Comparison of ENCODE assay signal across 8 cellular contexts in genomic region chr6:28863607-28864320, GRCh38.
DNase-seq lines count a peak whose midpoint lies in the region; ATAC-seq and TF ChIP-seq lines count a peak whose summit lies in the region.

No MANE protein-coding gene starts in this region.

- H3K27me3 ChIP-seq in AG04450 (ENCODE audit: control insufficient read depth, insufficient read depth, low read length) (no peaks in the 10 kb centered on the region), right cardiac atrium (ENCODE audit: control insufficient read depth, insufficient read depth) (no peaks in the 10 kb centered on the region), prostate gland (replicated peaks; ENCODE audit: insufficient read depth) (no peaks in the 10 kb centered on the region), upper lobe of left lung (no peaks in the 10 kb centered on the region)

- TF ChIP-seq POLR2A in prostate gland (IDR thresholded peaks at IDR 0.05) (no peak), upper lobe of left lung (IDR thresholded peaks at IDR 0.05) (peak in 1 of 4 donors; percentile 27)

- H3K27ac ChIP-seq in AG04450 (ENCODE audit: low read depth, low read length): peak overlapping the region; percentile 47
- H3K27ac ChIP-seq in angular gyrus (ENCODE audit: low read depth, low read length): peak overlapping the region; percentile 8
- H3K27ac ChIP-seq in right cardiac atrium (ENCODE audit: low read length): no peak overlapping the region
- H3K27ac ChIP-seq in prostate gland: peak overlapping the region; percentile 75 to 76
- H3K27ac ChIP-seq in upper lobe of left lung: peak overlapping the region; percentile 14 to 70 (median 56)

- POLR2A ChIA-PET in AG04450 (lab: Yijun Ruan, JAX): interaction anchor here (0.7 to 1.4 kb wide), 2 partner anchors 26 to 32 kb away, joined by 3 to 4 read pairs; no protein-coding TSS in a partner anchor

- peaks cover 2% of the 10 kb centered on the region; the same call in 1 of the 2 replicates for H3K9me3 ChIP-seq in AG04450 (ENCODE audit: control insufficient read depth, insufficient read depth, low read length)
- H3K9me3 ChIP-seq in right cardiac atrium (ENCODE audit: control insufficient read depth, low read length): no peaks in the 10 kb centered on the region
- no peaks in the 10 kb centered on the region for H3K9me3 ChIP-seq in prostate gland
- no peaks in the 10 kb centered on the region for H3K9me3 ChIP-seq in upper lobe of left lung

- H3K27me3 Mint-ChIP-seq in T-helper 1 cell treated with Interleukin-12 subunit alpha and Interleukin-12 subunit beta and Interleukin-4 antibody, amounts not matched to agents 30 μg/mL and 1 μg/mL, for 36 hours (ENCODE audit: low read depth): peaks cover 18% of the 10 kb centered on the region

- WGBS in right cardiac atrium: under 1% methylated on average over 47 of the region's 47 CpGs
- 2% methylated on average over 47 of the region's 47 CpGs for WGBS in prostate gland
- 1% methylated on average over 39 to 47 of the region's 47 CpGs for WGBS in upper lobe of left lung, 2 donors

- peaks cover 18% of the 10 kb centered on the region for H3K9me3 Mint-ChIP-seq in T-helper 1 cell treated with Interleukin-12 subunit alpha and Interleukin-12 subunit beta and Interleukin-4 antibody, amounts not matched to agents 30 μg/mL and 1 μg/mL, for 36 hours

- intact Hi-C loops in right cardiac atrium (cut with DNase I): loop anchor here in 2 of 4 donors (1.0 to 10.0 kb wide), 2 partner anchors 33 to 81 kb away; no protein-coding TSS in a partner anchor
- intact Hi-C loops in prostate gland (cut with DNase I): no loop called here

- H3K4me3 ChIP-seq in AG04450 (ENCODE audit: low read depth, low read length): peak overlapping the region; percentile 84
- peak overlapping the region; percentile 78 for H3K4me3 ChIP-seq in right cardiac atrium (ENCODE audit: low read length)
- peak overlapping the region; percentile 55 to 56 for H3K4me3 ChIP-seq in prostate gland
- peak overlapping the region; percentile 50 to 76 (median 64) for H3K4me3 ChIP-seq in upper lobe of left lung

- TF ChIP-seq CTCF in AG04450 (IDR thresholded peaks at IDR 0.05; ENCODE audit: low read depth, low read length) (no peak), GM20000 (IDR thresholded peaks at IDR 0.05; ENCODE audit: extremely low read depth, missing control alignments) (no peak), prostate gland (IDR thresholded peaks at IDR 0.05) (peak in 2 of 4 experiments; percentile 8 to 24), upper lobe of left lung (IDR thresholded peaks at IDR 0.05) (no peak)

- CTCF ChIA-PET in AG04450 (lab: Charles Lee): interaction anchor here (0.9 to 3.1 kb wide), 3 partner anchors 24 to 119 kb away, joined by 3 to 20 read pairs (median 6); no protein-coding TSS in a partner anchor

- H3K4me1 Mint-ChIP-seq in T-helper 1 cell treated with Interleukin-12 subunit alpha and Interleukin-12 subunit beta and Interleukin-4 antibody, amounts not matched to agents 30 μg/mL and 1 μg/mL, for 36 hours (ENCODE audit: low read depth): peaks cover 35% of the 10 kb centered on the region

- peak; percentile 72 for DNase-seq in AG04450 (ENCODE audit: low read depth, low spot score)
- DNase-seq in GM20000 (ENCODE audit: low spot score): peak; percentile 69
- DNase-seq in NCI-H1417 (lab: John Stamatoyannopoulos, UW): peak; percentile 76 to 92 (median 82)
- DNase-seq in right cardiac atrium: peak; percentile 57 to 80 (median 77)
- DNase-seq in prostate gland (ENCODE audit: low spot score): peak; percentile 68
- peak; percentile 62 to 81 for DNase-seq in upper lobe of left lung

- no peak for TF ChIP-seq EP300 in upper lobe of left lung (IDR thresholded peaks at IDR 0.05)

- H3K4me3 Mint-ChIP-seq in T-helper 1 cell treated with Interleukin-12 subunit alpha and Interleukin-12 subunit beta and Interleukin-4 antibody, amounts not matched to agents 30 μg/mL and 1 μg/mL, for 36 hours: peak overlapping the region; percentile 87

- H3K4me1 ChIP-seq in right cardiac atrium (ENCODE audit: control insufficient read depth, insufficient read depth, low read length) (peaks cover 5% of the 10 kb centered on the region), prostate gland (replicated peaks) (no peaks in the 10 kb centered on the region), upper lobe of left lung (peaks cover 11 to 18% (median 12%) of the 10 kb centered on the region in 4 donors)

- H3K27ac Mint-ChIP-seq in T-helper 1 cell treated with Interleukin-12 subunit alpha and Interleukin-12 subunit beta and Interleukin-4 antibody, amounts not matched to agents 30 μg/mL and 1 μg/mL, for 36 hours: peak overlapping the region; percentile 92

- H3K36me3 ChIP-seq in prostate gland: no peaks in the 10 kb centered on the region
- H3K36me3 ChIP-seq in upper lobe of left lung: no peaks in the 10 kb centered on the region

- H3K36me3 Mint-ChIP-seq in T-helper 1 cell treated with Interleukin-12 subunit alpha and Interleukin-12 subunit beta and Interleukin-4 antibody, amounts not matched to agents 30 μg/mL and 1 μg/mL, for 36 hours (ENCODE audit: low read depth): peaks cover 9% of the 10 kb centered on the region

- ATAC-seq in right cardiac atrium (peak; percentile 88 to 90), upper lobe of left lung (ENCODE audit: low FRiP score in 2 of 2) (peak; percentile 82 to 85)
